In genomic region chr2:221096651-221097567, GRCh38 we compare ENCODE assay signal across 23 cellular contexts.
A peak's percentile ranks its signal among the peaks of the same experiment; 100 is the strongest.
DNase-seq lines count a peak whose midpoint lies in the region; ATAC-seq and TF ChIP-seq lines count a peak whose summit lies in the region.
"Had no signal": no experiment of that assay in that cellular context is flagged by ENCODE, and none has a peak within 500 bp of the region (broad histone marks: within the 10 kb centered on the region; RNA-seq: fewer than 3 reads in every experiment).

No MANE protein-coding gene starts in this region.

- TF ChIP-seq CTCF in astrocyte of the cerebellum (IDR thresholded peaks at IDR 0.05; ENCODE audit: low read depth, low read length, missing control alignments) (no peak), foreskin keratinocyte (conservative IDR thresholded peaks at IDR 0.05) (no peak)

- peaks cover 19% of the 10 kb centered on the region for H3K4me1 ChIP-seq in foreskin keratinocyte
- H3K4me1 ChIP-seq: ascending aorta, left ventricle myocardium inferior, right lobe of liver, upper lobe of left lung had no signal

- no peaks in the 10 kb centered on the region for H3K27me3 ChIP-seq in foreskin keratinocyte
- H3K27me3 ChIP-seq: ascending aorta, right lobe of liver, upper lobe of left lung had no signal

- no peak overlapping the region for H3K4me3 ChIP-seq in astrocyte of the cerebellum (ENCODE audit: low read depth, low read length)
- H3K4me3 ChIP-seq: ascending aorta, GM23338, left ventricle myocardium inferior, right lobe of liver, upper lobe of left lung had no signal

- in situ Hi-C loops in ACHN (cut with HindIII; ENCODE audit: low pct_ligation_motif_present, low pct_unique_long_range_greater_than_20kb, low sequenced_read_pairs): no loop called here
- in situ Hi-C loops in astrocyte of the cerebellum (cut with HindIII; ENCODE audit: low sequenced_read_pairs): no loop called here

- no peak overlapping the region for H3K27ac ChIP-seq in foreskin keratinocyte
- H3K27ac ChIP-seq: ascending aorta, left ventricle myocardium inferior, right lobe of liver, upper lobe of left lung had no signal

- ATAC-seq in foreskin keratinocyte (peak; percentile 89), HG02571 (IDR thresholded peaks at IDR 0.05; ENCODE audit: unreplicated experiment) (no peak)
- ATAC-seq: GM23338, right lobe of liver, Right ventricle myocardium inferior, T-cell had no signal

- DNase-seq in ACHN (peak; percentile 50), HT1080 (ENCODE audit: low read depth) (peak; percentile 12), astrocyte of the cerebellum (ENCODE audit: low read depth) (peak; percentile 20), foreskin keratinocyte (peak; percentile 76 to 86), SHP77 (lab: John Stamatoyannopoulos, UW) (no peak), RPMI8226 (no peak), NCI-H1417 treated with DMSO at 0.1 percent for 48 hours (lab: John Stamatoyannopoulos, UW) (no peak)
- DNase-seq: activated CD4-positive, alpha-beta T cell treated with anti-CD3 and anti-CD28 coated beads for 48 hours; DMS79; head of caudate nucleus; KBM-7; left ventricle myocardium inferior; MV-4-11; NCI-H187 treated with DMSO at 0.1 percent for 48 hours; nephron progenitor cell; right lobe of liver; stimulated activated CD8-positive, alpha-beta memory T cell treated with anti-CD3 and anti-CD28 coated beads, Interleukin-4, amount 100 ng/mL, for 48 hours; T-cell; upper lobe of left lung had no signal

Comparison
In these comparisons a context has a peak if more than half of its experiments do, and no peak if none do; other contexts are left out.
1. DNase-seq: peak in ACHN (single experiment), HT1080 (single experiment), astrocyte of the cerebellum (single experiment) and foreskin keratinocyte (2 of 2); none in SHP77 (0 of 2), RPMI8226 (single experiment) and NCI-H1417 treated with DMSO at 0.1 percent for 48 hours (single experiment).